ENCODE assay signal across 17 cellular contexts in the genomic region with DNA sequence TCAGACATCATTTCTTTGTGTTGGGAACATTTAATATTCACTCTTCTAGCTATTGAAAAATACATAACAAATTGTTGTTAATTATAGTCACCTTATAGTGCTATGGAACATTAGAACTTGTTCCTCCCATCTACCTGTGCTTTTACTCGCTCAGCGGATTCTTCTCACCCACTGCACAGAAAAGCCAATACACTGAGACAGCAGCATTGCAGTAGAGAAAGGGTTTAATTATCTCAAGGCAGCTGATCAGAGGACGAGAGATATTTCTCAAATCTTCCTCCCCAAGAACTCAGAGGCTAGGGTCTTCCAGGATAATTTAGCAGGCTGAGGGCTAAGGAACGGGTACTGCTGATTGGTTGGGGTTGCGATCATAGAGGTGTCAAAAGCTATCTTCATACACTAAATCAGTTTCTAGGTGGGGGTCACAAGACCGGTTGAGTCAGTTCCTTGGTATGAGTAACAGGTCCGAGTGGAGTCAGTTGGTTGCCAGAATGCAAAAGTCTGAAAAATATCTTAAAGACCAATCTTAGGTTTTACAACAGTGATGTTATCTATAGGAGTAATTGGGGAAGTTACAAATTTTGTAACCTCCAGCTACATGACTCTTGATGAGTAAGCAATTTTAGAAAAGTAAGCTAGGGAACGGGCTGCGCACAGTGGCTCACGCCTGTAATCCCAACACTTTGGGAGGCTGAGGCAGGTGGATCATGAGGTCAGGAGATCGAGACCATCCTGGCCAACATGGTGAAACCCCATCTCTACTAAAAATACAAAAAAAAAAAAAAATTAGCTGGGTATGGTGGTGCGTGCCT.
DNase-seq lines count a peak whose midpoint lies in the region; ATAC-seq, FAIRE-seq and TF ChIP-seq lines count a peak whose summit lies in the region.
"Had no signal": no experiment of that assay in that cellular context is flagged by ENCODE, and none has a peak within 500 bp of the region (broad histone marks: within the 10 kb centered on the region; RNA-seq: fewer than 3 reads in every experiment).

No MANE protein-coding gene starts in this region.

- H3K9me1 ChIP-seq in IMR-90 (ENCODE audit: insufficient read depth, low read length): no peaks in the 10 kb centered on the region

- peaks cover 11% of the 10 kb centered on the region in 2 donors for H3K9me3 Mint-ChIP-seq in stimulated activated naive B cell treated with anti-CD40 and anti-IgM and Interleukin-4, amounts not matched to agents 10 μg/mL and 1 μg/mL and 100 μg/mL, for 72 hours

- H3K4me3 Mint-ChIP-seq in stimulated activated naive B cell treated with anti-CD40 and anti-IgM and Interleukin-4, amounts not matched to agents 10 μg/mL and 1 μg/mL and 100 μg/mL, for 72 hours: no peak overlapping the region
- H3K4me3 Mint-ChIP-seq: T-helper 17 cell had no signal

- H3K4me2 ChIP-seq in IMR-90 (ENCODE audit: low read depth, low read length) (no peak overlapping the region), GM12878 (ENCODE audit: control insufficient read depth, insufficient read depth) (no peak overlapping the region)

- no peak overlapping the region for H3K18ac ChIP-seq in IMR-90 (ENCODE audit: low read depth, low read length)

- H4K5ac ChIP-seq in IMR-90 (ENCODE audit: low read depth, low read length): no peak overlapping the region

- H2AK9ac ChIP-seq in IMR-90 (replicated peaks; ENCODE audit: low read depth, low read length, poor library complexity): no peak overlapping the region

- H2BK20ac ChIP-seq in IMR-90 (ENCODE audit: low read depth, low read length): no peak overlapping the region

- H3K27me3 ChIP-seq in IMR-90 (ENCODE audit: control insufficient read depth, insufficient read depth, low read length) (no peaks in the 10 kb centered on the region), GM12878 (replicated peaks in 1 of 2; ENCODE audit: control insufficient read depth in 2 of 2, insufficient read depth in 2 of 2, low read length in 1 of 2) (no peaks in the 10 kb centered on the region)

- DNase-seq in A172 (ENCODE audit: low spot score): peak; percentile 0
- DNase-seq in EH (ENCODE audit: low read depth): peak; percentile 11
- no peak for DNase-seq in IMR-90
- DNase-seq in GM12878 (ENCODE audit: low read depth, low spot score): no peak
- no peak for DNase-seq in NCI-H748 treated with DMSO at 0.1 percent for 48 hours (lab: John Stamatoyannopoulos, UW)
- no peak for DNase-seq in stimulated activated naive B cell treated with anti-CD40 and anti-IgM and Interleukin-4, amounts not matched to agents 10 μg/mL and 1 μg/mL and 100 μg/mL, for 72 hours
- no peak for DNase-seq in medulla oblongata (ENCODE audit: extremely low spot score)
- DNase-seq in OCI-M2 (lab: John Stamatoyannopoulos, UW; ENCODE audit: unreplicated experiment): no peak
- DNase-seq: CD4-positive, alpha-beta memory T cell; DND-41; Karpas-422; NCI-H1048; NCI-H2107; NCI-H345; NCI-H526 treated with DMSO at 0.1 percent for 48 hours; T-helper 17 cell had no signal

- H2AFZ ChIP-seq in IMR-90 (replicated peaks; ENCODE audit: low read length, poor library complexity): no peak overlapping the region
- no peak overlapping the region for H2AFZ ChIP-seq in GM12878 (ENCODE audit: control insufficient read depth, low read depth, low read length)

- H3K9ac ChIP-seq in IMR-90 (ENCODE audit: low read depth, low read length) (no peak overlapping the region), GM12878 (ENCODE audit: control insufficient read depth, insufficient read depth, low read length) (no peak overlapping the region)

- dilution Hi-C loops in IMR-90 (cut with HindIII; ENCODE audit: low sequenced_read_pairs, unreplicated experiment): no loop called here

- H3K23ac ChIP-seq in IMR-90 (ENCODE audit: low read depth, low read length): no peak overlapping the region

- H3K4me3 ChIP-seq in IMR-90 (ENCODE audit: insufficient read depth, low read depth, low read length): no peak overlapping the region
- no peak overlapping the region for H3K4me3 ChIP-seq in GM12878

- no peak overlapping the region for H2BK5ac ChIP-seq in IMR-90 (ENCODE audit: low read depth, low read length, poor library complexity, severe bottlenecking)

- H2BK120ac ChIP-seq in IMR-90 (ENCODE audit: low read depth, low read length): no peak overlapping the region

- peaks cover 6% of the 10 kb centered on the region for H3K9me3 ChIP-seq in IMR-90 (ENCODE audit: control insufficient read depth, insufficient read depth, low read length)
- peaks cover 24% of the 10 kb centered on the region for H3K9me3 ChIP-seq in GM12878 (replicated peaks; ENCODE audit: control insufficient read depth, insufficient read depth, low read length)

- no peak overlapping the region for H4K91ac ChIP-seq in IMR-90 (ENCODE audit: insufficient read depth, low read depth, low read length)

- H3K56ac ChIP-seq in IMR-90 (ENCODE audit: extremely low read depth, insufficient read depth, low read length): no peak overlapping the region

- no peak for TF ChIP-seq POLR2A in IMR-90 (IDR thresholded peaks at IDR 0.05; ENCODE audit: low read depth, low read length)
- TF ChIP-seq POLR2A in GM12878 (IDR thresholded peaks at IDR 0.05; ENCODE audit: low read depth, low read length): no peak

- H3K36me3 ChIP-seq in IMR-90 (ENCODE audit: control insufficient read depth, insufficient read depth, low read length): no peaks in the 10 kb centered on the region; the same call in 1 of the 2 replicates
- no peaks in the 10 kb centered on the region for H3K36me3 ChIP-seq in GM12878 (ENCODE audit: control insufficient read depth in 2 of 2, insufficient read depth in 2 of 2, low read length in 1 of 2)

- H3K27ac ChIP-seq in IMR-90 (ENCODE audit: insufficient read depth, low read length) (no peak overlapping the region), GM12878 (ENCODE audit: control insufficient read depth, insufficient read depth) (no peak overlapping the region)

- H3K14ac ChIP-seq in IMR-90 (replicated peaks; ENCODE audit: low read depth, low read length): no peak overlapping the region

- RAD21 ChIA-PET in GM12878 (lab: Charles Lee; ENCODE audit: unreplicated experiment): interaction anchor here (0.9 to 1.4 kb wide), 2 partner anchors 53 to 303 kb away, joined by 3 to 4 read pairs; no protein-coding TSS in a partner anchor

- TF ChIP-seq RAD21 in IMR-90 (IDR thresholded peaks at IDR 0.05; ENCODE audit: low read length) (no peak), GM12878 (IDR thresholded peaks at IDR 0.05; ENCODE audit: insufficient read depth, low read depth, low read length) (no peak)

- peaks cover 38 to 51% of the 10 kb centered on the region in 2 donors for H3K36me3 Mint-ChIP-seq in stimulated activated naive B cell treated with anti-CD40 and anti-IgM and Interleukin-4, amounts not matched to agents 10 μg/mL and 1 μg/mL and 100 μg/mL, for 72 hours

- in situ Hi-C loops in IMR-90 (cut with MboI; ENCODE audit: low sequenced_read_pairs): no loop called here
- in situ Hi-C loops in GM12878 (cut with MboI): no loop called here

- H3K4me1 ChIP-seq in IMR-90 (ENCODE audit: control insufficient read depth, insufficient read depth, low read length) (peaks cover 3% of the 10 kb centered on the region; the same call in 1 of the 2 replicates), GM12878 (ENCODE audit: control insufficient read depth, insufficient read depth, low read length) (no peaks in the 10 kb centered on the region)

- POLR2A ChIA-PET in IMR-90 (lab: Charles Lee; ENCODE audit: unreplicated experiment) (no interaction called here), GM12878 (lab: Charles Lee) (interaction anchor here (0.7 to 1.2 kb wide), 2 partner anchors 112 to 1033 kb away, joined by 3 read pairs; no protein-coding TSS in a partner anchor)

- CTCF ChIA-PET in IMR-90 (lab: Yijun Ruan, JAX): interaction anchor here (0.7 kb wide), 1 partner anchor 27 kb away, joined by 3 read pairs; no protein-coding TSS in a partner anchor
- CTCF ChIA-PET in GM12878 (lab: Yijun Ruan, JAX): interaction anchor here (1.2 to 1.3 kb wide), 2 partner anchors 162 to 303 kb away, joined by 5 read pairs; no protein-coding TSS in a partner anchor

- H3K4me1 Mint-ChIP-seq in stimulated activated naive B cell treated with anti-CD40 and anti-IgM and Interleukin-4, amounts not matched to agents 10 μg/mL and 1 μg/mL and 100 μg/mL, for 72 hours: peaks cover 7 to 16% of the 10 kb centered on the region in 2 donors

- H3K79me1 ChIP-seq in IMR-90 (ENCODE audit: low read depth in 1 of 2, low read length in 2 of 2): no peaks in the 10 kb centered on the region; a peak in 1 of 4 replicates

- H3K27me3 Mint-ChIP-seq in stimulated activated naive B cell treated with anti-CD40 and anti-IgM and Interleukin-4, amounts not matched to agents 10 μg/mL and 1 μg/mL and 100 μg/mL, for 72 hours: no peaks in the 10 kb centered on the region
- H3K27me3 Mint-ChIP-seq: CD4-positive, alpha-beta memory T cell; T-helper 17 cell had no signal

- H4K20me1 ChIP-seq in IMR-90 (ENCODE audit: insufficient read depth, low read length): no peaks in the 10 kb centered on the region
- no peaks in the 10 kb centered on the region for H4K20me1 ChIP-seq in GM12878 (ENCODE audit: control insufficient read depth, insufficient read depth)

- TF ChIP-seq EP300 in GM12878 (IDR thresholded peaks at IDR 0.05; ENCODE audit: borderline replicate concordance in 1 of 2, control insufficient read depth in 1 of 2, low read depth in 2 of 2, low read length in 2 of 2): no peak

- intact Hi-C loops in IMR-90 (cut with micrococcal nuclease) (no loop called here), GM12878 (cut with micrococcal nuclease; ENCODE audit: unreplicated experiment) (loop anchor here (5.0 kb wide), 2 partner anchors 111 to 181 kb away; no protein-coding TSS in a partner anchor)

- SMC1A ChIA-PET in GM12878 (lab: Charles Lee; ENCODE audit: uncharacterized antibody, unreplicated experiment): interaction anchor here (0.6 to 2.0 kb wide), 5 partner anchors 9 to 52 kb away, joined by 3 to 8 read pairs (median 4); no protein-coding TSS in a partner anchor

- H2BK15ac ChIP-seq in IMR-90 (ENCODE audit: low read depth, low read length): no peak overlapping the region

- no peak for TF ChIP-seq CTCF in IMR-90 (conservative IDR thresholded peaks at IDR 0.05; ENCODE audit: low read depth, low read length)
- no peak for TF ChIP-seq CTCF in GM12878 (IDR thresholded peaks at IDR 0.05 in 2 of 3, conservative IDR thresholded peaks at IDR 0.05 in 1 of 3; ENCODE audit: control insufficient read depth in 2 of 3, extremely low read depth in 1 of 3, insufficient read depth in 1 of 3, low read depth in 3 of 3, low read length in 3 of 3)

- no peaks in the 10 kb centered on the region for H3K79me2 ChIP-seq in GM12878 (ENCODE audit: control insufficient read depth, insufficient read depth, low read length)

- no TSS peak for BruUV-seq in IMR-90 (replicated peaks; lab: Mats Ljungman, UMichigan)
- BruUV-seq in GM12878 (replicated peaks; lab: Mats Ljungman, UMichigan): no TSS peak

- ATAC-seq in IMR-90 (ENCODE audit: low read depth) (no peak), GM12878 (no peak)
- no peak for ATAC-seq in stimulated activated naive B cell treated with anti-CD40 and anti-IgM and Interleukin-4, amounts not matched to agents 10 μg/mL and 1 μg/mL and 100 μg/mL, for 72 hours (replicated peaks)
- ATAC-seq: Right ventricle myocardium inferior, T-helper 17 cell had no signal

- no peak overlapping the region for H3K27ac Mint-ChIP-seq in stimulated activated naive B cell treated with anti-CD40 and anti-IgM and Interleukin-4, amounts not matched to agents 10 μg/mL and 1 μg/mL and 100 μg/mL, for 72 hours

- WGBS in IMR-90 (ENCODE audit: extremely low coverage in 2 of 2, insufficient read length in 1 of 2), 2 experiments: no CpG with 5 or more reads among the region's 12 CpGs
- 83% methylated on average over 11 of the region's 12 CpGs for WGBS in GM12878 (ENCODE audit: insufficient coverage, insufficient replicate concordance, low lambda C conversion rate, missing lambda C conversion rate)

- no peak overlapping the region for H4K8ac ChIP-seq in IMR-90 (ENCODE audit: low read depth in 2 of 2, low read length in 2 of 2)

- no peak overlapping the region for H2AK5ac ChIP-seq in IMR-90 (ENCODE audit: low read depth, low read length)

- H3K4ac ChIP-seq in IMR-90 (ENCODE audit: low read depth, low read length): no peak overlapping the region

- no peak for FAIRE-seq in GM12878 (lab: Jason Lieb, UNC)

Comparison
In these comparisons a context has a peak if more than half of its experiments do, and no peak if none do; other contexts are left out.
1. DNase-seq: peak in A172 (single experiment) and EH (single experiment); none in IMR-90 (single experiment), GM12878 (single experiment), NCI-H748 treated with DMSO at 0.1 percent for 48 hours (single experiment), stimulated activated naive B cell treated with anti-CD40 and anti-IgM and Interleukin-4, amounts not matched to agents 10 μg/mL and 1 μg/mL and 100 μg/mL, for 72 hours (single experiment), medulla oblongata (single experiment) and OCI-M2 (single experiment).